21 cellular contexts compared by ENCODE assay signal in the genomic region with DNA sequence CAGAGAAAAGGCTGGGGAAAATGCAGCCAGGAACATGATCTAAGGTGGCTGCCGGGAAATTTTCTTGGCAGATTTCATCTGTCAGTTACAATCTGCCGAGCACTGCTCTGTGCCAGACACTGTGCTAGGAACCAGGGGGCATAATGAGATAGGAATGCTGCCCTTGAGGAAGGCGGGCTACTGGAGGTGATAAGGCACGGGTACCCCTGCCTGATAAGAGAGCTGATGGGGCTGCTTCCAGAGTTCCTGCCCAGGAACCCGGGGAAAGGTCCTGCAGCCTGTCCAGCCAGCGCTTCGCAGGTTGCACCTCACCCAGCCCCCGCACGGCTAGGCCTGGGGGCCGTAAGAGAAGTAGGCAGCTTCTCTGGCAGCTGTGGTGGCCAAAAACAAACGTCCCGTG. TPM values are rescaled to one million over a fixed set of nuclear protein-coding genes. Genes with fewer than 3 reads are reported as not detected.
DNase-seq lines count a peak whose midpoint lies in the region; ATAC-seq, FAIRE-seq and TF ChIP-seq lines count a peak whose summit lies in the region.
"Had no signal": no experiment of that assay in that cellular context is flagged by ENCODE, and none has a peak within 500 bp of the region (broad histone marks: within the 10 kb centered on the region; RNA-seq: fewer than 3 reads in every experiment).

No MANE protein-coding gene starts in this region.

- no peak for FAIRE-seq in pancreas (lab: Jason Lieb, UNC)
- FAIRE-seq: GM19239, RCC 7860 had no signal

- H3K27ac ChIP-seq in heart left ventricle (peak overlapping the region in 1 of 12 donors; percentile 1), left ventricle myocardium inferior (replicated peaks) (no peak overlapping the region), body of pancreas (peak overlapping the region in 2 of 4 donors; percentile 35 to 62), pancreas (peak overlapping the region in 1 of 4 donors; percentile 25), GM23248 (no peak overlapping the region)

- TF ChIP-seq CTCF in heart left ventricle (IDR thresholded peaks at IDR 0.05) (no peak), left ventricle myocardium inferior (IDR thresholded peaks at IDR 0.05; ENCODE audit: borderline replicate concordance) (no peak), body of pancreas (IDR thresholded peaks at IDR 0.05) (no peak), pancreas (IDR thresholded peaks at IDR 0.05) (no peak)

- intact Hi-C loops in heart left ventricle (cut with DNase I) (loop anchor here in 4 of 10 donors (10.0 kb wide), 4 partner anchors 59 to 291 kb away; no protein-coding TSS in a partner anchor), left ventricle myocardium inferior (cut with micrococcal nuclease) (no loop called here), body of pancreas (cut with DNase I) (loop anchor here (5.0 kb wide), 1 partner anchor 247 kb away; no protein-coding TSS in a partner anchor), pancreas (cut with DNase I) (loop anchor here in 1 of 3 donors (10.0 kb wide), 1 partner anchor 249 kb away; no protein-coding TSS in a partner anchor)

- in situ Hi-C loops in GM23248 (cut with MboI): loop anchor here (10.0 kb wide), 1 partner anchor 249 kb away; no protein-coding TSS in a partner anchor

- H3K9me3 ChIP-seq in heart left ventricle (no peaks in the 10 kb centered on the region), left ventricle myocardium inferior (replicated peaks) (no peaks in the 10 kb centered on the region), body of pancreas (no peaks in the 10 kb centered on the region), pancreas (no peaks in the 10 kb centered on the region), GM23248 (ENCODE audit: low read depth) (no peaks in the 10 kb centered on the region)

- H4K20me1 ChIP-seq in GM23248 (ENCODE audit: insufficient read depth): no peaks in the 10 kb centered on the region

- H3K9ac ChIP-seq in GM23248: no peak overlapping the region

- H3K4me1 ChIP-seq in heart left ventricle (peaks cover 0 to 28% (median 12%) of the 10 kb centered on the region in 12 donors), left ventricle myocardium inferior (peaks cover 29% of the 10 kb centered on the region), body of pancreas (peaks cover 32% of the 10 kb centered on the region), pancreas (peaks cover 0 to 10% (median 0%) of the 10 kb centered on the region in 3 donors), GM23248 (ENCODE audit: insufficient read depth) (no peaks in the 10 kb centered on the region)

- no peak for TF ChIP-seq POLR2A in heart left ventricle (IDR thresholded peaks at IDR 0.05)
- no peak for TF ChIP-seq POLR2A in body of pancreas (IDR thresholded peaks at IDR 0.05)

- peaks cover 10 to 50% (median 27%) of the 10 kb centered on the region in 9 donors for H3K27me3 ChIP-seq in heart left ventricle
- peaks cover 64% of the 10 kb centered on the region for H3K27me3 ChIP-seq in left ventricle myocardium inferior (ENCODE audit: low read depth)
- peaks cover 0 to 12% of the 10 kb centered on the region in 2 donors for H3K27me3 ChIP-seq in body of pancreas
- H3K27me3 ChIP-seq in pancreas: no peaks in the 10 kb centered on the region
- peaks cover 47% of the 10 kb centered on the region for H3K27me3 ChIP-seq in GM23248 (replicated peaks; ENCODE audit: insufficient read depth)

- H3F3A ChIP-seq in GM23248 (ENCODE audit: insufficient read depth): no peaks in the 10 kb centered on the region

- H3K4me3 ChIP-seq in heart left ventricle: no peak overlapping the region
- H3K4me3 ChIP-seq in left ventricle myocardium inferior: no peak overlapping the region
- H3K4me3 ChIP-seq in body of pancreas: no peak overlapping the region
- no peak overlapping the region for H3K4me3 ChIP-seq in pancreas
- H3K4me3 ChIP-seq in GM23248: no peak overlapping the region

- DNase-seq in heart left ventricle (peak in 2 of 5 donors; percentile 23 to 67), left ventricle myocardium inferior (no peak), NCI-H1694 (lab: John Stamatoyannopoulos, UW) (peak; percentile 41), body of pancreas (peak; percentile 24 to 66 (median 46)), pancreas (peak; percentile 45 to 57 (median 51)), GM23248 (no peak), NCI-H526 treated with DMSO at 0.1 percent for 48 hours (lab: John Stamatoyannopoulos, UW) (no peak)
- DNase-seq in activated CD8-positive, alpha-beta memory T cell treated with anti-CD3 and anti-CD28 coated beads, Interleukin-2, amount 50 U/mL, for 4 hours: no peak
- DNase-seq: ACHN, EL, Karpas-422, NCI-H187, NCI-H510A, NCI-H748 treated with DMSO at 0.1 percent for 48 hours, OCI-M1 had no signal

- H3K79me2 ChIP-seq in GM23248 (ENCODE audit: insufficient read depth): no peaks in the 10 kb centered on the region

- H3K36me3 ChIP-seq in heart left ventricle (no peaks in the 10 kb centered on the region), left ventricle myocardium inferior (no peaks in the 10 kb centered on the region), body of pancreas (replicated peaks in 1 of 2; ENCODE audit: insufficient read depth in 1 of 2, low read depth in 2 of 2) (no peaks in the 10 kb centered on the region), pancreas (no peaks in the 10 kb centered on the region), GM23248 (ENCODE audit: low read depth) (no peaks in the 10 kb centered on the region)

- ATAC-seq in heart left ventricle (peak in 3 of 4 donors; percentile 31 to 69 (median 60)), body of pancreas (peak; percentile 22), pancreas (peak in 3 of 4 donors; percentile 16 to 42 (median 22))

- WGBS in heart left ventricle, 4 donors: 10 to 17% (median 13%) methylated on average over 4 to 12 of the region's 12 CpGs
- WGBS in body of pancreas, 2 donors: 13 to 18% methylated on average over 7 to 12 of the region's 12 CpGs
- WGBS in pancreas, 2 donors: 8 to 12% methylated on average over 11 to 12 of the region's 12 CpGs
- 12 to 13% methylated on average over 12 of the region's 12 CpGs for WGBS in GM23248 (ENCODE audit: low coverage in 1 of 2, low lambda C conversion rate in 2 of 2, missing lambda C conversion rate in 2 of 2), 2 experiments

- H3K4me2 ChIP-seq in GM23248 (ENCODE audit: unreplicated experiment): no peak overlapping the region

- no peaks in the 10 kb centered on the region for H3K9me2 ChIP-seq in GM23248 (ENCODE audit: insufficient read depth)

- H2AFZ ChIP-seq in GM23248: no peak overlapping the region

RNA-seq across cellular contexts. Expression of gene SCNN1G, which starts 3.1 kb away (rescaled TPM):
- under 1 TPM in 3 of 9 donors, not detected in 6; 0.08 to 0.20 (median 0.16) TPM for total RNA-seq in heart left ventricle
- under 1 TPM in 1 of 2 donors, not detected in 1; 0.03 TPM for polyA plus RNA-seq in heart left ventricle
- total RNA-seq in left ventricle myocardium inferior: not detected
- 1 to 10 TPM in 1 of 2 donors, under 1 TPM in 1; 0.26 to 1.6 TPM for total RNA-seq in body of pancreas
- total RNA-seq in pancreas: 1 to 10 TPM in 5 of 6 donors, under 1 TPM in 1; 0.60 to 8.9 (median 2.4) TPM
- 1 to 10 TPM; 4.8 to 6.2 TPM for polyA plus RNA-seq in pancreas
- not detected in 2 replicates for total RNA-seq in GM23248 (2014; rRNA removed; shearing (Covaris generic))
- not detected in 2 replicates for polyA plus RNA-seq in GM23248 (2016; fragmentation: Nextera tagmentation; extraction: Ambion mirVana)
- total RNA-seq: H4, M059J, SK-MEL-5 had no signal
- polyA plus RNA-seq: CD14-positive monocyte had no signal

RNA-seq across cellular contexts. Expression of gene USP31, which starts 36.4 kb away (rescaled TPM):
- 10 to 100 TPM; 19.1 to 49.9 (median 23.8) TPM for total RNA-seq in heart left ventricle
- polyA plus RNA-seq in heart left ventricle: 10 to 100 TPM in 1 of 2 donors, 1 to 10 TPM in 1; 9.2 to 48.2 TPM
- total RNA-seq in left ventricle myocardium inferior: 28.2 TPM
- total RNA-seq in body of pancreas: 1 to 10 TPM; 5.2 to 8.6 TPM
- 1 to 10 TPM; 4.6 to 10.0 (median 5.7) TPM for total RNA-seq in pancreas
- polyA plus RNA-seq in pancreas: 1 to 10 TPM; 1.9 to 6.0 TPM
- total RNA-seq in GM23248 (2014; rRNA removed; shearing (Covaris generic)): 4.8 and 6.6 TPM in 2 replicates
- 0.85 and 0.88 TPM in 2 replicates for polyA plus RNA-seq in GM23248 (2016; fragmentation: Nextera tagmentation; extraction: Ambion mirVana)

Comparison
In these comparisons a context has a peak if more than half of its experiments do, and no peak if none do; other contexts are left out.
1. DNase-seq: peak in NCI-H1694 (single experiment), body of pancreas (4 of 4) and pancreas (6 of 6); none in left ventricle myocardium inferior (single experiment), GM23248 (single experiment), NCI-H526 treated with DMSO at 0.1 percent for 48 hours (single experiment) and activated CD8-positive, alpha-beta memory T cell treated with anti-CD3 and anti-CD28 coated beads, Interleukin-2, amount 50 U/mL, for 4 hours (single experiment).
2. Peak in every context shown above with its lines, with median percentiles within 50 percentile points of each other: ATAC-seq.